Comparison of ENCODE assay signal across 8 cellular contexts in genomic region chr3:48662753-48663488, GRCh38. TPM values are rescaled to one million over a fixed set of nuclear protein-coding genes. Genes with fewer than 3 reads are reported as not detected.
DNase-seq lines count a peak whose midpoint lies in the region; ATAC-seq, FAIRE-seq and TF ChIP-seq lines count a peak whose summit lies in the region.

Gene CELSR3, minus strand, starts transcription at chr3:48662886. Its CDS starts 252 bp downstream, at chr3:48662634.

- no peak for TF ChIP-seq EP300 in gastroesophageal sphincter (IDR thresholded peaks at IDR 0.05)
- peak in 1 of 2 donors; percentile 74 for TF ChIP-seq EP300 in tibial nerve (IDR thresholded peaks at IDR 0.05)

- ATAC-seq in gastroesophageal sphincter, result peak; percentile 35

- POLR2A ChIA-PET in CD4-positive, alpha-beta memory T cell (lab: Charles Lee; ENCODE audit: partially characterized antibody), result interaction anchor here (1.2 to 3.4 kb wide), 4 partner anchors 27 to 431 kb away, joined by 3 to 12 read pairs (median 6); partner anchors contain the start of genes IP6K2, QRICH1, SLC25A20 and SLC26A6

- H4K20me1 ChIP-seq in neural progenitor cell (ENCODE audit: low read depth), result peaks cover 43% of the 10 kb centered on the region

- H3K9me3 Mint-ChIP-seq in CD4-positive, alpha-beta memory T cell, result peaks cover 0 to 6% (median 0%) of the 10 kb centered on the region in 8 donors
- no peaks in the 10 kb centered on the region for H3K9me3 Mint-ChIP-seq in activated naive CD4-positive, alpha-beta T cell treated with anti-CD3 and anti-CD28 coated beads for 36 hours
- H3K9me3 Mint-ChIP-seq in neural progenitor cell, result peaks cover 3% of the 10 kb centered on the region

- no peaks in the 10 kb centered on the region for H3K36me3 Mint-ChIP-seq in CD4-positive, alpha-beta memory T cell
- peaks cover 5% of the 10 kb centered on the region for H3K36me3 Mint-ChIP-seq in activated naive CD4-positive, alpha-beta T cell treated with anti-CD3 and anti-CD28 coated beads for 36 hours (ENCODE audit: low read depth)
- H3K36me3 Mint-ChIP-seq in neural progenitor cell, result peaks cover 21% of the 10 kb centered on the region

- 0% methylated on average over 7 of the region's 52 CpGs; no CpG with 5 or more reads in 1 of the 2 donors for WGBS in gastroesophageal sphincter (ENCODE audit: low coverage in 1 of 2), 2 donors
- 1% methylated on average over 24 to 38 of the region's 52 CpGs for WGBS in tibial nerve, 2 donors

- intact Hi-C loops in CD4-positive, alpha-beta memory T cell (cut with micrococcal nuclease), result no loop called here
- intact Hi-C loops in activated naive CD4-positive, alpha-beta T cell treated with anti-CD3 and anti-CD28 coated beads for 36 hours (cut with micrococcal nuclease), result loop anchor here (5.0 kb wide), 2 partner anchors 54 to 216 kb away; partner anchors contain the start of genes ATRIP and IP6K2

- peaks cover 1 to 10% of the 10 kb centered on the region in 2 donors for H3K27me3 Mint-ChIP-seq in CD4-positive, alpha-beta memory T cell
- peaks cover 36% of the 10 kb centered on the region for H3K27me3 Mint-ChIP-seq in activated naive CD4-positive, alpha-beta T cell treated with anti-CD3 and anti-CD28 coated beads for 36 hours (ENCODE audit: low read depth)
- H3K27me3 Mint-ChIP-seq in neural progenitor cell (ENCODE audit: insufficient read depth, low read depth), result peaks cover 7% of the 10 kb centered on the region

- H3K27ac Mint-ChIP-seq in CD4-positive, alpha-beta memory T cell, result peak within 1 kb of the TSS; percentile 53 to 87 (median 80)
- H3K27ac Mint-ChIP-seq in activated naive CD4-positive, alpha-beta T cell treated with anti-CD3 and anti-CD28 coated beads for 36 hours, result peak within 1 kb of the TSS; percentile 61
- H3K27ac Mint-ChIP-seq in neural progenitor cell, result peak within 1 kb of the TSS; percentile 99

- CTCF ChIA-PET in CD4-positive, alpha-beta memory T cell (lab: Charles Lee; ENCODE audit: partially characterized antibody), result interaction anchor here (1.1 kb wide), 1 partner anchor 21 kb away, joined by 3 read pairs; no protein-coding TSS in a partner anchor
- CTCF ChIA-PET in activated naive CD4-positive, alpha-beta T cell treated with anti-CD3 and anti-CD28 coated beads for 36 hours (lab: Charles Lee), result interaction anchor here (1.5 kb wide), 1 partner anchor 17 kb away, joined by 3 read pairs; no protein-coding TSS in a partner anchor

- H3K4me2 ChIP-seq in neural progenitor cell, result peak within 1 kb of the TSS; percentile 95

- H3K4me3 ChIP-seq in CD4-positive, alpha-beta memory T cell (ENCODE audit: low read length in 2 of 2), result peak within 1 kb of the TSS; percentile 75 to 76
- peak within 1 kb of the TSS; percentile 10 to 52 for H3K4me3 ChIP-seq in gastroesophageal sphincter
- H3K4me3 ChIP-seq in neural progenitor cell, result peak within 1 kb of the TSS; percentile 54
- peak within 1 kb of the TSS; percentile 47 to 60 (median 54) for H3K4me3 ChIP-seq in tibial nerve

- peak within 1 kb of the TSS; percentile 64 for H2AFZ ChIP-seq in neural progenitor cell (replicated peaks)

- H3K9me3 ChIP-seq in CD4-positive, alpha-beta memory T cell (ENCODE audit: control insufficient read depth in 1 of 2, low read length in 2 of 2), result no peaks in the 10 kb centered on the region
- H3K9me3 ChIP-seq in gastroesophageal sphincter (no peaks in the 10 kb centered on the region), neural progenitor cell (ENCODE audit: low read depth) (no peaks in the 10 kb centered on the region), tibial nerve (no peaks in the 10 kb centered on the region)

- H3K4me1 Mint-ChIP-seq in CD4-positive, alpha-beta memory T cell, result peaks cover 9 to 32% (median 18%) of the 10 kb centered on the region in 4 donors
- peaks cover 17% of the 10 kb centered on the region for H3K4me1 Mint-ChIP-seq in activated naive CD4-positive, alpha-beta T cell treated with anti-CD3 and anti-CD28 coated beads for 36 hours (ENCODE audit: low read depth)
- H3K4me1 Mint-ChIP-seq in neural progenitor cell, result peaks cover 20% of the 10 kb centered on the region

- H3K4me1 ChIP-seq in CD4-positive, alpha-beta memory T cell (ENCODE audit: insufficient read depth, low read length), result peaks cover 27% of the 10 kb centered on the region
- H3K4me1 ChIP-seq in gastroesophageal sphincter (peaks cover 0 to 34% (median 4%) of the 10 kb centered on the region in 3 donors), neural progenitor cell (peaks cover 4% of the 10 kb centered on the region), tibial nerve (peaks cover 0 to 33% (median 8%) of the 10 kb centered on the region in 4 donors)

- H3K9ac ChIP-seq in neural progenitor cell, result peak within 1 kb of the TSS; percentile 69

- H3K36me3 ChIP-seq in CD4-positive, alpha-beta memory T cell (ENCODE audit: insufficient read depth, low read length), result no peaks in the 10 kb centered on the region
- no peaks in the 10 kb centered on the region for H3K36me3 ChIP-seq in gastroesophageal sphincter
- no peaks in the 10 kb centered on the region for H3K36me3 ChIP-seq in neural progenitor cell
- H3K36me3 ChIP-seq in tibial nerve, result no peaks in the 10 kb centered on the region

- peaks cover 13% of the 10 kb centered on the region for H3K79me2 ChIP-seq in neural progenitor cell (ENCODE audit: low read depth)

- DNase-seq in CD4-positive, alpha-beta memory T cell, result peak; percentile 48 to 78 (median 56)
- DNase-seq in HTR-8/SVneo (ENCODE audit: insufficient read length, low spot score) (peak; percentile 65), neural progenitor cell (ENCODE audit: low spot score) (peak; percentile 96), tibial nerve (ENCODE audit: low spot score in 2 of 2) (peak; percentile 49 to 57), RKO (ENCODE audit: low spot score) (no peak)
- DNase-seq in activated naive CD4-positive, alpha-beta T cell treated with anti-CD3 and anti-CD28 coated beads for 36 hours, result peak; percentile 68

- TF ChIP-seq POLR2A in gastroesophageal sphincter (IDR thresholded peaks at IDR 0.05) (no peak), tibial nerve (IDR thresholded peaks at IDR 0.05) (peak; percentile 35 to 47)

- TF ChIP-seq CTCF in gastroesophageal sphincter (IDR thresholded peaks at IDR 0.05), result no peak
- no peak for TF ChIP-seq CTCF in neural progenitor cell (IDR thresholded peaks at IDR 0.05)
- TF ChIP-seq CTCF in tibial nerve (IDR thresholded peaks at IDR 0.05), result no peak

- H3F3A ChIP-seq in neural progenitor cell (ENCODE audit: low read depth), result peaks cover 30% of the 10 kb centered on the region

- H3K27ac ChIP-seq in CD4-positive, alpha-beta memory T cell (ENCODE audit: low read depth, low read length), result peak within 1 kb of the TSS; percentile 33
- H3K27ac ChIP-seq in gastroesophageal sphincter (peak within 1 kb of the TSS in 3 of 4 donors; percentile 74 to 87 (median 78)), neural progenitor cell (peak within 1 kb of the TSS; percentile 99), tibial nerve (peak within 1 kb of the TSS; percentile 75 to 98 (median 92))

- peak within 1 kb of the TSS; percentile 76 to 93 (median 84) for H3K4me3 Mint-ChIP-seq in CD4-positive, alpha-beta memory T cell
- peak within 1 kb of the TSS; percentile 84 for H3K4me3 Mint-ChIP-seq in activated naive CD4-positive, alpha-beta T cell treated with anti-CD3 and anti-CD28 coated beads for 36 hours
- H3K4me3 Mint-ChIP-seq in neural progenitor cell, result peak within 1 kb of the TSS; percentile 97

- peaks cover 6% of the 10 kb centered on the region for H3K27me3 ChIP-seq in CD4-positive, alpha-beta memory T cell (ENCODE audit: insufficient read depth, low read length)
- H3K27me3 ChIP-seq in gastroesophageal sphincter, result peaks cover 62% of the 10 kb centered on the region
- H3K27me3 ChIP-seq in neural progenitor cell, result no peaks in the 10 kb centered on the region
- peaks cover 0 to 20% of the 10 kb centered on the region in 2 donors for H3K27me3 ChIP-seq in tibial nerve

- peak; percentile 98 for FAIRE-seq in HTR-8/SVneo (lab: Jason Lieb, UNC)

TF ChIP-seq in PFSK-1, 5 proteins besides CTCF, POLR2A, EP300 and RAD21:
- TF ChIP-seq FOXP2 (optimal IDR thresholded peaks at IDR 0.05; ENCODE audit: borderline replicate concordance, extremely low read depth, extremely low read length, insufficient read depth), result no peak
- no peak for TF ChIP-seq POLR2AphosphoS5 (IDR thresholded peaks at IDR 0.05; ENCODE audit: low read depth, low read length)
- no peak for TF ChIP-seq TAF1 (IDR thresholded peaks at IDR 0.05; ENCODE audit: borderline replicate concordance, insufficient read depth, low read length)
- peak; percentile 68 to 70; a peak in 3 of 4 replicates for TF ChIP-seq REST (IDR thresholded peaks at IDR 0.05; ENCODE audit: insufficient read depth in 1 of 2, low read depth in 2 of 2, low read length in 2 of 2)
- TF ChIP-seq SIN3A (IDR thresholded peaks at IDR 0.05; ENCODE audit: borderline replicate concordance, insufficient read depth, low read length), result no peak

RNA-seq across cellular contexts. Expression of gene CELSR3, which starts in this region (rescaled TPM):
- total RNA-seq in CD4-positive, alpha-beta memory T cell, result 1 to 10 TPM; 3.3 to 3.5 TPM
- polyA plus RNA-seq in CD4-positive, alpha-beta memory T cell, result under 1 TPM; 0.04 to 0.78 TPM
- polyA plus RNA-seq in PFSK-1 (2012; ENCODE audit: insufficient read length, low read depth), result 6.4 TPM
- 1 to 10 TPM; 4.9 to 5.1 TPM for total RNA-seq in activated naive CD4-positive, alpha-beta T cell treated with anti-CD3 and anti-CD28 coated beads for 36 hours
- total RNA-seq in gastroesophageal sphincter (1 to 10 TPM in 1 of 4 donors, under 1 TPM in 3; 0.40 to 1.0 (median 0.66) TPM), neural progenitor cell (ENCODE audit: low replicate concordance) (9.9 and 22.3 TPM in 2 replicates), tibial nerve (10 to 100 TPM in 1 of 4 donors, 1 to 10 TPM in 2, under 1 TPM in 1; 0.87 to 13.5 (median 1.5) TPM)

Comparison
In these comparisons a context has a peak if more than half of its experiments do, and no peak if none do; other contexts are left out.
1. H3K27ac ChIP-seq: peak in every context shown above with its lines; median percentile 99 in neural progenitor cell; 92 in tibial nerve; 78 in gastroesophageal sphincter; 33 in CD4-positive, alpha-beta memory T cell.
2. POLR2A ChIP-seq: peak in tibial nerve (2 of 2); none in gastroesophageal sphincter (0 of 2).
3. Peak in every context shown above with its lines, with median percentiles within 50 percentile points of each other: H3K4me3 ChIP-seq, H3K27ac Mint-ChIP-seq and H3K4me3 Mint-ChIP-seq.